In the genomic region with DNA sequence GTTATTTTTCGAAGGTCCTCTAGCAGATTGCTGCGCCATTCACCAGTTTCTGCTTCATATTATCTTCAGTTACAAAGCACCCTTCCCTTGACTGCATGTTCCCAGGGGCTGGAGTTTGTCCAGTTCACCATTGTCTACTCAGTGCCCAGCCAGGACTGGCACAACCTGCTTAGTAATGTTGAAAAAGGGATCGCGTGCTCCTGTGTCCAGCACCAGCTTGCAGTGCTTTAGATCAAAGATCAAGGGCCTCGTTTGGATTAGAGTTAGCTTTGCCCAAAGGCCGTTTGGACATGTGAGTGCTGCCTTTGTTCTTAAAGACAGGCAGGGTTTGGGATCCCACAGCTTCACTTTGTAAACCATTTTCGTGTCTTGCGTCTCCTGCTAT, we compare ENCODE assay signal across 1 cellular context.
TF ChIP-seq lines count a peak whose summit lies in the region.

No MANE protein-coding gene starts in this region.

TF ChIP-seq in HepG2, 621 proteins besides CTCF, POLR2A, EP300 and RAD21 (continued from another document and continues in another):
- TF ChIP-seq POGZ (CRISPR knock-in tag; IDR thresholded peaks at IDR 0.05) (no peak), ZNF441 (CRISPR knock-in tag; IDR thresholded peaks at IDR 0.05; ENCODE audit: borderline replicate concordance) (no peak), ZNF629 (CRISPR knock-in tag; conservative IDR thresholded peaks at IDR 0.05) (no peak), BRCA1 (CRISPR knock-in tag; IDR thresholded peaks at IDR 0.05) (no peak), MBD4 (IDR thresholded peaks at IDR 0.05; ENCODE audit: borderline replicate concordance, low read length) (no peak), ZNF382 (CRISPR knock-in tag; IDR thresholded peaks at IDR 0.05; ENCODE audit: borderline replicate concordance) (no peak), RBM39 (IDR thresholded peaks at IDR 0.05; ENCODE audit: low read depth, low read length, poor library complexity, severe bottlenecking) (no peak), PHF5A (CRISPR knock-in tag; IDR thresholded peaks at IDR 0.05; ENCODE audit: low read depth, unreplicated experiment) (no peak), ZNF577 (CRISPR knock-in tag; IDR thresholded peaks at IDR 0.05; ENCODE audit: borderline replicate concordance, low read depth) (no peak), TCF7 (IDR thresholded peaks at IDR 0.05; ENCODE audit: low read depth) (0 out of 2 replicates have a peak, but pooled peaks have one; percentile 6), MAF1 (CRISPR knock-in tag; IDR thresholded peaks at IDR 0.05; ENCODE audit: borderline replicate concordance) (0 out of 2 replicates have a peak, but pooled peaks have one; percentile 32), ZNF253 (CRISPR knock-in tag; IDR thresholded peaks at IDR 0.05; ENCODE audit: borderline replicate concordance) (no peak), ZNF333 (CRISPR knock-in tag; IDR thresholded peaks at IDR 0.05; ENCODE audit: borderline replicate concordance) (no peak), CENPX (CRISPR knock-in tag; IDR thresholded peaks at IDR 0.05) (no peak), ISL2 (CRISPR knock-in tag; IDR thresholded peaks at IDR 0.05) (no peak), ZNF878 (CRISPR knock-in tag; IDR thresholded peaks at IDR 0.05) (no peak), SMAD9 (CRISPR knock-in tag; IDR thresholded peaks at IDR 0.05) (no peak), MXI1 (IDR thresholded peaks at IDR 0.05; ENCODE audit: borderline replicate concordance, low read depth, low read length) (no peak), TRIM24 (CRISPR knock-in tag; IDR thresholded peaks at IDR 0.05) (no peak), ZMAT3 (CRISPR knock-in tag; conservative IDR thresholded peaks at IDR 0.05) (no peak), SRY (CRISPR knock-in tag; IDR thresholded peaks at IDR 0.05) (no peak), HOXA9 (CRISPR knock-in tag; IDR thresholded peaks at IDR 0.05; ENCODE audit: borderline replicate concordance) (no peak), FOXK1 (CRISPR knock-in tag; IDR thresholded peaks at IDR 0.05; ENCODE audit: borderline replicate concordance, low read depth) (no peak)
- TF ChIP-seq, protein P1, sequence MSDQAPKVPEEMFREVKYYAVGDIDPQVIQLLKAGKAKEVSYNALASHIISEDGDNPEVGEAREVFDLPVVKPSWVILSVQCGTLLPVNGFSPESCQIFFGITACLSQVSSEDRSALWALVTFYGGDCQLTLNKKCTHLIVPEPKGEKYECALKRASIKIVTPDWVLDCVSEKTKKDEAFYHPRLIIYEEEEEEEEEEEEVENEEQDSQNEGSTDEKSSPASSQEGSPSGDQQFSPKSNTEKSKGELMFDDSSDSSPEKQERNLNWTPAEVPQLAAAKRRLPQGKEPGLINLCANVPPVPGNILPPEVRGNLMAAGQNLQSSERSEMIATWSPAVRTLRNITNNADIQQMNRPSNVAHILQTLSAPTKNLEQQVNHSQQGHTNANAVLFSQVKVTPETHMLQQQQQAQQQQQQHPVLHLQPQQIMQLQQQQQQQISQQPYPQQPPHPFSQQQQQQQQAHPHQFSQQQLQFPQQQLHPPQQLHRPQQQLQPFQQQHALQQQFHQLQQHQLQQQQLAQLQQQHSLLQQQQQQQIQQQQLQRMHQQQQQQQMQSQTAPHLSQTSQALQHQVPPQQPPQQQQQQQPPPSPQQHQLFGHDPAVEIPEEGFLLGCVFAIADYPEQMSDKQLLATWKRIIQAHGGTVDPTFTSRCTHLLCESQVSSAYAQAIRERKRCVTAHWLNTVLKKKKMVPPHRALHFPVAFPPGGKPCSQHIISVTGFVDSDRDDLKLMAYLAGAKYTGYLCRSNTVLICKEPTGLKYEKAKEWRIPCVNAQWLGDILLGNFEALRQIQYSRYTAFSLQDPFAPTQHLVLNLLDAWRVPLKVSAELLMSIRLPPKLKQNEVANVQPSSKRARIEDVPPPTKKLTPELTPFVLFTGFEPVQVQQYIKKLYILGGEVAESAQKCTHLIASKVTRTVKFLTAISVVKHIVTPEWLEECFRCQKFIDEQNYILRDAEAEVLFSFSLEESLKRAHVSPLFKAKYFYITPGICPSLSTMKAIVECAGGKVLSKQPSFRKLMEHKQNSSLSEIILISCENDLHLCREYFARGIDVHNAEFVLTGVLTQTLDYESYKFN (CRISPR knock-in tag; conservative IDR thresholded peaks at IDR 0.05) = peak; percentile 43; the same call in 1 of the 2 replicates
- TF ChIP-seq, protein P2, sequence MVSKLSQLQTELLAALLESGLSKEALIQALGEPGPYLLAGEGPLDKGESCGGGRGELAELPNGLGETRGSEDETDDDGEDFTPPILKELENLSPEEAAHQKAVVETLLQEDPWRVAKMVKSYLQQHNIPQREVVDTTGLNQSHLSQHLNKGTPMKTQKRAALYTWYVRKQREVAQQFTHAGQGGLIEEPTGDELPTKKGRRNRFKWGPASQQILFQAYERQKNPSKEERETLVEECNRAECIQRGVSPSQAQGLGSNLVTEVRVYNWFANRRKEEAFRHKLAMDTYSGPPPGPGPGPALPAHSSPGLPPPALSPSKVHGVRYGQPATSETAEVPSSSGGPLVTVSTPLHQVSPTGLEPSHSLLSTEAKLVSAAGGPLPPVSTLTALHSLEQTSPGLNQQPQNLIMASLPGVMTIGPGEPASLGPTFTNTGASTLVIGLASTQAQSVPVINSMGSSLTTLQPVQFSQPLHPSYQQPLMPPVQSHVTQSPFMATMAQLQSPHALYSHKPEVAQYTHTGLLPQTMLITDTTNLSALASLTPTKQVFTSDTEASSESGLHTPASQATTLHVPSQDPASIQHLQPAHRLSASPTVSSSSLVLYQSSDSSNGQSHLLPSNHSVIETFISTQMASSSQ (IDR thresholded peaks at IDR 0.05; ENCODE audit: low read depth) = no peak
- TF ChIP-seq, protein P2 (CRISPR knock-in tag; IDR thresholded peaks at IDR 0.05; ENCODE audit: borderline replicate concordance) = no peak
- TF ChIP-seq, protein P3, sequence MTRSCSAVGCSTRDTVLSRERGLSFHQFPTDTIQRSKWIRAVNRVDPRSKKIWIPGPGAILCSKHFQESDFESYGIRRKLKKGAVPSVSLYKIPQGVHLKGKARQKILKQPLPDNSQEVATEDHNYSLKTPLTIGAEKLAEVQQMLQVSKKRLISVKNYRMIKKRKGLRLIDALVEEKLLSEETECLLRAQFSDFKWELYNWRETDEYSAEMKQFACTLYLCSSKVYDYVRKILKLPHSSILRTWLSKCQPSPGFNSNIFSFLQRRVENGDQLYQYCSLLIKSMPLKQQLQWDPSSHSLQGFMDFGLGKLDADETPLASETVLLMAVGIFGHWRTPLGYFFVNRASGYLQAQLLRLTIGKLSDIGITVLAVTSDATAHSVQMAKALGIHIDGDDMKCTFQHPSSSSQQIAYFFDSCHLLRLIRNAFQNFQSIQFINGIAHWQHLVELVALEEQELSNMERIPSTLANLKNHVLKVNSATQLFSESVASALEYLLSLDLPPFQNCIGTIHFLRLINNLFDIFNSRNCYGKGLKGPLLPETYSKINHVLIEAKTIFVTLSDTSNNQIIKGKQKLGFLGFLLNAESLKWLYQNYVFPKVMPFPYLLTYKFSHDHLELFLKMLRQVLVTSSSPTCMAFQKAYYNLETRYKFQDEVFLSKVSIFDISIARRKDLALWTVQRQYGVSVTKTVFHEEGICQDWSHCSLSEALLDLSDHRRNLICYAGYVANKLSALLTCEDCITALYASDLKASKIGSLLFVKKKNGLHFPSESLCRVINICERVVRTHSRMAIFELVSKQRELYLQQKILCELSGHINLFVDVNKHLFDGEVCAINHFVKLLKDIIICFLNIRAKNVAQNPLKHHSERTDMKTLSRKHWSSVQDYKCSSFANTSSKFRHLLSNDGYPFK (CRISPR knock-in tag; IDR thresholded peaks at IDR 0.05; ENCODE audit: borderline replicate concordance) = no peak
- TF ChIP-seq, protein P4, sequence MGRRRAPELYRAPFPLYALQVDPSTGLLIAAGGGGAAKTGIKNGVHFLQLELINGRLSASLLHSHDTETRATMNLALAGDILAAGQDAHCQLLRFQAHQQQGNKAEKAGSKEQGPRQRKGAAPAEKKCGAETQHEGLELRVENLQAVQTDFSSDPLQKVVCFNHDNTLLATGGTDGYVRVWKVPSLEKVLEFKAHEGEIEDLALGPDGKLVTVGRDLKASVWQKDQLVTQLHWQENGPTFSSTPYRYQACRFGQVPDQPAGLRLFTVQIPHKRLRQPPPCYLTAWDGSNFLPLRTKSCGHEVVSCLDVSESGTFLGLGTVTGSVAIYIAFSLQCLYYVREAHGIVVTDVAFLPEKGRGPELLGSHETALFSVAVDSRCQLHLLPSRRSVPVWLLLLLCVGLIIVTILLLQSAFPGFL (CRISPR knock-in tag; IDR thresholded peaks at IDR 0.05) = no peak
- TF ChIP-seq, protein P5, sequence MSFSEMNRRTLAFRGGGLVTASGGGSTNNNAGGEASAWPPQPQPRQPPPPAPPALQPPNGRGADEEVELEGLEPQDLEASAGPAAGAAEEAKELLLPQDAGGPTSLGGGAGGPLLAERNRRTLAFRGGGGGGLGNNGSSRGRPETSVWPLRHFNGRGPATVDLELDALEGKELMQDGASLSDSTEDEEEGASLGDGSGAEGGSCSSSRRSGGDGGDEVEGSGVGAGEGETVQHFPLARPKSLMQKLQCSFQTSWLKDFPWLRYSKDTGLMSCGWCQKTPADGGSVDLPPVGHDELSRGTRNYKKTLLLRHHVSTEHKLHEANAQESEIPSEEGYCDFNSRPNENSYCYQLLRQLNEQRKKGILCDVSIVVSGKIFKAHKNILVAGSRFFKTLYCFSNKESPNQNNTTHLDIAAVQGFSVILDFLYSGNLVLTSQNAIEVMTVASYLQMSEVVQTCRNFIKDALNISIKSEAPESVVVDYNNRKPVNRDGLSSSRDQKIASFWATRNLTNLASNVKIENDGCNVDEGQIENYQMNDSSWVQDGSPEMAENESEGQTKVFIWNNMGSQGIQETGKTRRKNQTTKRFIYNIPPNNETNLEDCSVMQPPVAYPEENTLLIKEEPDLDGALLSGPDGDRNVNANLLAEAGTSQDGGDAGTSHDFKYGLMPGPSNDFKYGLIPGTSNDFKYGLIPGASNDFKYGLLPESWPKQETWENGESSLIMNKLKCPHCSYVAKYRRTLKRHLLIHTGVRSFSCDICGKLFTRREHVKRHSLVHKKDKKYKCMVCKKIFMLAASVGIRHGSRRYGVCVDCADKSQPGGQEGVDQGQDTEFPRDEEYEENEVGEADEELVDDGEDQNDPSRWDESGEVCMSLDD (CRISPR knock-in tag; IDR thresholded peaks at IDR 0.05; ENCODE audit: borderline replicate concordance) = no peak
- TF ChIP-seq, protein P6, sequence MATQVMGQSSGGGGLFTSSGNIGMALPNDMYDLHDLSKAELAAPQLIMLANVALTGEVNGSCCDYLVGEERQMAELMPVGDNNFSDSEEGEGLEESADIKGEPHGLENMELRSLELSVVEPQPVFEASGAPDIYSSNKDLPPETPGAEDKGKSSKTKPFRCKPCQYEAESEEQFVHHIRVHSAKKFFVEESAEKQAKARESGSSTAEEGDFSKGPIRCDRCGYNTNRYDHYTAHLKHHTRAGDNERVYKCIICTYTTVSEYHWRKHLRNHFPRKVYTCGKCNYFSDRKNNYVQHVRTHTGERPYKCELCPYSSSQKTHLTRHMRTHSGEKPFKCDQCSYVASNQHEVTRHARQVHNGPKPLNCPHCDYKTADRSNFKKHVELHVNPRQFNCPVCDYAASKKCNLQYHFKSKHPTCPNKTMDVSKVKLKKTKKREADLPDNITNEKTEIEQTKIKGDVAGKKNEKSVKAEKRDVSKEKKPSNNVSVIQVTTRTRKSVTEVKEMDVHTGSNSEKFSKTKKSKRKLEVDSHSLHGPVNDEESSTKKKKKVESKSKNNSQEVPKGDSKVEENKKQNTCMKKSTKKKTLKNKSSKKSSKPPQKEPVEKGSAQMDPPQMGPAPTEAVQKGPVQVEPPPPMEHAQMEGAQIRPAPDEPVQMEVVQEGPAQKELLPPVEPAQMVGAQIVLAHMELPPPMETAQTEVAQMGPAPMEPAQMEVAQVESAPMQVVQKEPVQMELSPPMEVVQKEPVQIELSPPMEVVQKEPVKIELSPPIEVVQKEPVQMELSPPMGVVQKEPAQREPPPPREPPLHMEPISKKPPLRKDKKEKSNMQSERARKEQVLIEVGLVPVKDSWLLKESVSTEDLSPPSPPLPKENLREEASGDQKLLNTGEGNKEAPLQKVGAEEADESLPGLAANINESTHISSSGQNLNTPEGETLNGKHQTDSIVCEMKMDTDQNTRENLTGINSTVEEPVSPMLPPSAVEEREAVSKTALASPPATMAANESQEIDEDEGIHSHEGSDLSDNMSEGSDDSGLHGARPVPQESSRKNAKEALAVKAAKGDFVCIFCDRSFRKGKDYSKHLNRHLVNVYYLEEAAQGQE (IDR thresholded peaks at IDR 0.05; ENCODE audit: borderline replicate concordance in 1 of 2, low read depth in 1 of 2, low read length in 2 of 2) = no peak
- TF ChIP-seq, protein P7, sequence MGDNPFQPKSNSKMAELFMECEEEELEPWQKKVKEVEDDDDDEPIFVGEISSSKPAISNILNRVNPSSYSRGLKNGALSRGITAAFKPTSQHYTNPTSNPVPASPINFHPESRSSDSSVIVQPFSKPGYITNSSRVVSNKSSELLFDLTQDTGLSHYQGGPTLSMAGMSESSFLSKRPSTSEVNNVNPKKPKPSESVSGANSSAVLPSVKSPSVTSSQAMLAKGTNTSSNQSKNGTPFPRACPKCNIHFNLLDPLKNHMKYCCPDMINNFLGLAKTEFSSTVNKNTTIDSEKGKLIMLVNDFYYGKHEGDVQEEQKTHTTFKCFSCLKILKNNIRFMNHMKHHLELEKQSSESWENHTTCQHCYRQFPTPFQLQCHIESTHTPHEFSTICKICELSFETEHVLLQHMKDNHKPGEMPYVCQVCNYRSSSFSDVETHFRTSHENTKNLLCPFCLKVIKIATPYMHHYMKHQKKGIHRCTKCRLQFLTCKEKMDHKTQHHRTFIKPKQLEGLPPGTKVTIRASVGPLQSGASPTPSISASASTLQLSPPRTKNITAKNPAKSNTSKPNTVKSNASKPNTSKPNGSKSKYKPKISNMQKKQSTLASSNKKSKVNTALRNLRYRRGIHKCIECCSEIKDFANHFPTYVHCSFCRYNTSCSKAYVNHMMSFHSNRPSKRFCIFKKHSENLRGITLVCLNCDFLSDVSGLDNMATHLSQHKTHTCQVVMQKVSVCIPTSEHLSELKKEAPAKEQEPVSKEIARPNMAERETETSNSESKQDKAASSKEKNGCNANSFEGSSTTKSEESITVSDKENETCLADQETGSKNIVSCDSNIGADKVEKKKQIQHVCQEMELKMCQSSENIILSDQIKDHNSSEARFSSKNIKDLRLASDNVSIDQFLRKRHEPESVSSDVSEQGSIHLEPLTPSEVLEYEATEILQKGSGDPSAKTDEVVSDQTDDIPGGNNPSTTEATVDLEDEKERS (CRISPR knock-in tag; IDR thresholded peaks at IDR 0.05) = no peak
- TF ChIP-seq, protein P8, sequence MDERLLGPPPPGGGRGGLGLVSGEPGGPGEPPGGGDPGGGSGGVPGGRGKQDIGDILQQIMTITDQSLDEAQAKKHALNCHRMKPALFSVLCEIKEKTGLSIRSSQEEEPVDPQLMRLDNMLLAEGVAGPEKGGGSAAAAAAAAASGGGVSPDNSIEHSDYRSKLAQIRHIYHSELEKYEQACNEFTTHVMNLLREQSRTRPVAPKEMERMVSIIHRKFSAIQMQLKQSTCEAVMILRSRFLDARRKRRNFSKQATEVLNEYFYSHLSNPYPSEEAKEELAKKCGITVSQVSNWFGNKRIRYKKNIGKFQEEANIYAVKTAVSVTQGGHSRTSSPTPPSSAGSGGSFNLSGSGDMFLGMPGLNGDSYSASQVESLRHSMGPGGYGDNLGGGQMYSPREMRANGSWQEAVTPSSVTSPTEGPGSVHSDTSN (CRISPR knock-in tag; IDR thresholded peaks at IDR 0.05) = no peak
